Comparison of ENCODE assay signal across 14 cellular contexts in genomic region chr2:175844169-175844568, GRCh38.
A peak's percentile ranks its signal among the peaks of the same experiment; 100 is the strongest.
DNase-seq lines count a peak whose midpoint lies in the region; ATAC-seq and TF ChIP-seq lines count a peak whose summit lies in the region.
"Had no signal": no experiment of that assay in that cellular context is flagged by ENCODE, and none has a peak within 500 bp of the region (broad histone marks: within the 10 kb centered on the region; RNA-seq: fewer than 3 reads in every experiment).

No MANE protein-coding gene starts in this region.

- no peaks in the 10 kb centered on the region for H3K36me3 ChIP-seq in RWPE2 (ENCODE audit: low read depth)
- H3K36me3 ChIP-seq in effector memory CD4-positive, alpha-beta T cell (ENCODE audit: control insufficient read depth, insufficient read depth, low read length): no peaks in the 10 kb centered on the region

- no peak for TF ChIP-seq CTCF in RWPE2 (IDR thresholded peaks at IDR 0.05; ENCODE audit: poor library complexity, severe bottlenecking)
- TF ChIP-seq CTCF in epithelial cell of esophagus (IDR thresholded peaks at IDR 0.05; ENCODE audit: insufficient read depth, low read depth, low read length, missing control alignments): no peak
- no peak for TF ChIP-seq CTCF in progenitor cell of endocrine pancreas (IDR thresholded peaks at IDR 0.05; ENCODE audit: unreplicated experiment)

- ATAC-seq in RWPE2 (ENCODE audit: low read depth): peak; percentile 100
- ATAC-seq: activated CD8-positive, alpha-beta T cell treated with anti-CD3 and anti-CD28 coated beads, Interleukin-2, amount 10 ng/mL, durations not matched to agents 7 days and 5 days; sciatic nerve had no signal

- no peak overlapping the region for H3K27ac ChIP-seq in RWPE2 (ENCODE audit: poor library complexity, severe bottlenecking)
- no peak overlapping the region for H3K27ac ChIP-seq in effector memory CD4-positive, alpha-beta T cell (ENCODE audit: insufficient read depth, low read length, poor library complexity, severe bottlenecking)

- H3K36me3 Mint-ChIP-seq in progenitor cell of endocrine pancreas (ENCODE audit: insufficient read depth): no peaks in the 10 kb centered on the region
- H3K36me3 Mint-ChIP-seq: CD14-positive monocyte had no signal

- no peaks in the 10 kb centered on the region for H3K9me3 ChIP-seq in RWPE2 (ENCODE audit: severe bottlenecking)
- H3K9me3 ChIP-seq in effector memory CD4-positive, alpha-beta T cell (ENCODE audit: control insufficient read depth, low read length): no peaks in the 10 kb centered on the region

- no peaks in the 10 kb centered on the region for H3K27me3 Mint-ChIP-seq in progenitor cell of endocrine pancreas

- H3K4me1 Mint-ChIP-seq in progenitor cell of endocrine pancreas (ENCODE audit: low read depth): no peaks in the 10 kb centered on the region
- H3K4me1 Mint-ChIP-seq: CD14-positive monocyte had no signal

- H3K4me1 ChIP-seq in RWPE2 (ENCODE audit: insufficient read depth, poor library complexity, severe bottlenecking): peaks cover 12% of the 10 kb centered on the region
- H3K4me1 ChIP-seq in effector memory CD4-positive, alpha-beta T cell (ENCODE audit: control insufficient read depth, insufficient read depth, low read length, poor library complexity, severe bottlenecking): no peaks in the 10 kb centered on the region

- no peak overlapping the region for H3K4me3 ChIP-seq in RWPE2 (ENCODE audit: severe bottlenecking)
- no peak overlapping the region for H3K4me3 ChIP-seq in epithelial cell of esophagus (ENCODE audit: low read length)
- no peak overlapping the region for H3K4me3 ChIP-seq in effector memory CD4-positive, alpha-beta T cell (ENCODE audit: insufficient read depth, low read depth, low read length, poor library complexity, severe bottlenecking)

- no peaks in the 10 kb centered on the region for H3K27me3 ChIP-seq in RWPE2 (ENCODE audit: insufficient read depth, poor library complexity, severe bottlenecking)
- no peaks in the 10 kb centered on the region for H3K27me3 ChIP-seq in effector memory CD4-positive, alpha-beta T cell (replicated peaks; ENCODE audit: control insufficient read depth, insufficient read depth, low read length, poor library complexity, severe bottlenecking)

- H3K27ac Mint-ChIP-seq in progenitor cell of endocrine pancreas: no peak overlapping the region
- H3K27ac Mint-ChIP-seq: activated CD8-positive, alpha-beta T cell treated with anti-CD3 and anti-CD28 coated beads, Interleukin-2, amount 10 ng/mL, durations not matched to agents 7 days and 5 days; CD14-positive monocyte had no signal

- H3K9me3 Mint-ChIP-seq in progenitor cell of endocrine pancreas (ENCODE audit: low read depth): no peaks in the 10 kb centered on the region

- no peak overlapping the region for H3K4me3 Mint-ChIP-seq in progenitor cell of endocrine pancreas (ENCODE audit: low read depth)
- H3K4me3 Mint-ChIP-seq: activated CD8-positive, alpha-beta T cell treated with anti-CD3 and anti-CD28 coated beads, Interleukin-2, amount 10 ng/mL, durations not matched to agents 7 days and 5 days; CD14-positive monocyte had no signal

- DNase-seq in H4 (ENCODE audit: low spot score) (peak; percentile 23), RWPE2 (ENCODE audit: low spot score) (no peak), epithelial cell of esophagus (ENCODE audit: low read depth) (peak; percentile 81), renal cortical epithelial cell (ENCODE audit: low read depth) (peak; percentile 55), progenitor cell of endocrine pancreas (ENCODE audit: low spot score, unreplicated experiment) (no peak), SIG-M5 treated with dmso at 0.1 percent for 504 hours (lab: John Stamatoyannopoulos, UW; ENCODE audit: unreplicated experiment) (no peak), KG1 (lab: John Stamatoyannopoulos, UW) (no peak)
- no peak for DNase-seq in effector memory CD4-positive, alpha-beta T cell
- DNase-seq: activated CD8-positive, alpha-beta T cell treated with anti-CD3 and anti-CD28 coated beads, Interleukin-2, amount 10 ng/mL, durations not matched to agents 7 days and 5 days; GF-D8; islet precursor cell; NCI-H2227 treated with DMSO at 0.1 percent for 48 hours had no signal

Comparison
In these comparisons a context has a peak if more than half of its experiments do, and no peak if none do; other contexts are left out.
1. DNase-seq: peak in H4 (single experiment), epithelial cell of esophagus (single experiment) and renal cortical epithelial cell (single experiment); none in RWPE2 (single experiment), progenitor cell of endocrine pancreas (single experiment), SIG-M5 treated with dmso at 0.1 percent for 504 hours (single experiment), effector memory CD4-positive, alpha-beta T cell (0 of 3) and KG1 (single experiment).